8 cellular contexts compared by ENCODE assay signal in the genomic region with DNA sequence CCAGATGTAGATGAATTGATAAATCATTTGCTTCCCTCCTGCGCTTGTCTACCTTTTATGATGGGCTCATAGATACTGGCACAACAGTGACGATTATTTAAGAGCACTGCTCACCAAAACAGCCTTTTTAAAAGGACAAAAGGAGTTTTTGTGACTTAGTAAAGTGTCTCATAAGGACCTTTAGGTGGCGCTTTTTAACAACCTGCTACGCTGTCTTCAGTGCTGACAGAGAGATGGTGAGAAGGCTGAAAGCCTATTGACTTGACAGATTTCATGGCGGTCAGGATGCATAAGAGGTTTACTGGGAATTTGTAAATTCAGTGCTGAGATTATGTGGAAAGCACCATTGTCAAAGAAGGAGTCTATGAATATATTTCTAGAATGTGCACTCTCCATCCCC.
DNase-seq lines count a peak whose midpoint lies in the region; ATAC-seq, FAIRE-seq and TF ChIP-seq lines count a peak whose summit lies in the region.

No MANE protein-coding gene starts in this region.

- H3K36me3 Mint-ChIP-seq in naive thymus-derived CD8-positive, alpha-beta T cell, result no peaks in the 10 kb centered on the region
- H3K36me3 Mint-ChIP-seq in T-helper 17 cell (ENCODE audit: low read depth), result no peaks in the 10 kb centered on the region

- TF ChIP-seq CTCF in PC-9 (conservative IDR thresholded peaks at IDR 0.05), result peak; percentile 56

- H3F3A ChIP-seq in PC-9 (ENCODE audit: insufficient read depth, low read depth), result no peaks in the 10 kb centered on the region

- H3K4me3 Mint-ChIP-seq in naive thymus-derived CD8-positive, alpha-beta T cell, result no peak overlapping the region
- no peak overlapping the region for H3K4me3 Mint-ChIP-seq in T-helper 17 cell

- no peaks in the 10 kb centered on the region for H3K9me2 ChIP-seq in PC-9 (ENCODE audit: insufficient read depth)

- CTCF ChIA-PET in PC-9 (lab: Charles Lee), result no interaction called here

- DNase-seq in CD1c-positive myeloid dendritic cell (ENCODE audit: extremely low spot score) (peak; percentile 25), PC-9 (no peak), iPS DF 4.7 (ENCODE audit: extremely low read depth, low spot score) (peak; percentile 53), GM12892 (ENCODE audit: insufficient read length) (no peak), T-helper 17 cell (no peak)
- no peak for DNase-seq in naive thymus-derived CD8-positive, alpha-beta T cell

- no peak overlapping the region for H3K27ac ChIP-seq in PC-9

- POLR2A ChIA-PET in PC-9 (lab: Charles Lee; ENCODE audit: unreplicated experiment), result no interaction called here
- POLR2A ChIA-PET in naive thymus-derived CD8-positive, alpha-beta T cell (lab: Charles Lee), result no interaction called here

- no peaks in the 10 kb centered on the region for H3K36me3 ChIP-seq in PC-9 (ENCODE audit: low read depth)

- H3K4me3 ChIP-seq in PC-9, result no peak overlapping the region

- no peaks in the 10 kb centered on the region for H4K20me1 ChIP-seq in PC-9 (ENCODE audit: insufficient read depth)

- no TSS peak for BruUV-seq in PC-9 (replicated peaks; lab: Mats Ljungman, UMichigan)

- intact Hi-C loops in PC-9 (cut with micrococcal nuclease; ENCODE audit: unreplicated experiment), result loop anchor here (1.0 to 5.0 kb wide), 2 partner anchors 157 to 170 kb away; a partner anchor contains a TSS

- peak; percentile 54 for ATAC-seq in HG03378 (IDR thresholded peaks at IDR 0.05; ENCODE audit: unreplicated experiment)
- no peak for ATAC-seq in HG03045 (IDR thresholded peaks at IDR 0.05; ENCODE audit: unreplicated experiment)
- no peak for ATAC-seq in naive thymus-derived CD8-positive, alpha-beta T cell
- ATAC-seq in T-helper 17 cell, result no peak

- H3K4me2 ChIP-seq in PC-9, result no peak overlapping the region

- no peaks in the 10 kb centered on the region for H3K4me1 Mint-ChIP-seq in naive thymus-derived CD8-positive, alpha-beta T cell
- no peaks in the 10 kb centered on the region for H3K4me1 Mint-ChIP-seq in T-helper 17 cell

- peaks cover 0 to 11% (median 0%) of the 10 kb centered on the region in 9 donors for H3K9me3 Mint-ChIP-seq in naive thymus-derived CD8-positive, alpha-beta T cell

- no peaks in the 10 kb centered on the region for H3K79me2 ChIP-seq in PC-9 (ENCODE audit: low read depth)

- H3K27me3 Mint-ChIP-seq in naive thymus-derived CD8-positive, alpha-beta T cell, result peaks cover 0 to 5% (median 0%) of the 10 kb centered on the region in 5 donors
- no peaks in the 10 kb centered on the region for H3K27me3 Mint-ChIP-seq in T-helper 17 cell

- H3K9me3 ChIP-seq in PC-9 (ENCODE audit: insufficient read depth, low read depth), result no peaks in the 10 kb centered on the region
- H3K9me3 ChIP-seq in T-helper 17 cell (ENCODE audit: control insufficient read depth, low read length, poor library complexity, severe bottlenecking), result no peaks in the 10 kb centered on the region

- H3K27me3 ChIP-seq in PC-9 (ENCODE audit: insufficient read depth, low read depth), result no peaks in the 10 kb centered on the region

- no peaks in the 10 kb centered on the region for H3K4me1 ChIP-seq in PC-9 (replicated peaks; ENCODE audit: insufficient read depth)

- no peak for TF ChIP-seq POLR2A in GM12892 (IDR thresholded peaks at IDR 0.05; ENCODE audit: low read depth, low read length)

- no peak overlapping the region for H3K27ac Mint-ChIP-seq in naive thymus-derived CD8-positive, alpha-beta T cell
- H3K27ac Mint-ChIP-seq in T-helper 17 cell, result no peak overlapping the region

- FAIRE-seq in GM12892 (lab: Jason Lieb, UNC), result no peak

- H2AFZ ChIP-seq in PC-9, result no peak overlapping the region

Comparison
In these comparisons a context has a peak if more than half of its experiments do, and no peak if none do; other contexts are left out.
1. DNase-seq: peak in CD1c-positive myeloid dendritic cell (single experiment) and iPS DF 4.7 (single experiment); none in PC-9 (0 of 2), naive thymus-derived CD8-positive, alpha-beta T cell (0 of 10), GM12892 (single experiment) and T-helper 17 cell (0 of 3).